In the genomic region with DNA sequence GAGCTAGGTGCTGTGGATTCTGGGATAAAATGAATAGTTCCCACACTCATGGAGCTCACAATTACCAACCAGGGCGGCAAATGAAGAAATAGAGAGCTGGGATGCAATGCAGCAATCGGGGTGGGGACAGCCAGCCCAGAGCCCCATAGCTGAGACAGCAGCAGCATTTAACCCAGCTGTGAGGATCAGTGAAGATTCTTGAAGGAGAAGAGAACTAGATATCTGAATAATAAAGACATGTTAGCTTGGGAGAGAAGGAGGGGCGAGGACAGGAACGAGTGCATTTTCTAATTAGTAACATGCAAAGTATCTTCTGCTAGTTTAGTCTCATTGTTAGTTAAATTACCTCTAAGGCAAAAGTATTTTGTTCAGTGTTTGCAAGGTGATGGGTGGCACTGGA, we compare ENCODE assay signal across 21 cellular contexts.
"Had no signal": no experiment of that assay in that cellular context is flagged by ENCODE, and none has a peak within 500 bp of the region (broad histone marks: within the 10 kb centered on the region; RNA-seq: fewer than 3 reads in every experiment).

No MANE protein-coding gene starts in this region.

- H3K27ac ChIP-seq: brain microvascular endothelial cell, colonic mucosa, gastrocnemius medialis, left lung, tibial nerve had no signal

- H3K9me3 ChIP-seq: colonic mucosa, gastrocnemius medialis, left lung, tibial nerve had no signal

- H3K4me1 ChIP-seq: colonic mucosa, gastrocnemius medialis, left lung, tibial nerve had no signal

- DNase-seq: activated CD4-positive, alpha-beta T cell treated with anti-CD3 and anti-CD28 coated beads, Interleukin-2, amount 10 ng/mL, durations not matched to agents 7 days and 5 days; activated CD8-positive, alpha-beta memory T cell treated with anti-CD3 and anti-CD28 coated beads, Interleukin-2, amount 50 U/mL, for 4 hours; activated effector memory CD4-positive, alpha-beta T cell treated with Interleukin-2 at 50 U/mL for 16 hours; activated naive CD4-positive, alpha-beta T cell treated with anti-CD3 and anti-CD28 coated beads, Interleukin-2, amount 10 ng/mL, durations not matched to agents 7 days and 5 days; activated naive CD8-positive, alpha-beta T cell treated with anti-CD3 and anti-CD28 coated beads, Interleukin-2, amount 50 U/mL, for 24 hours; activated T-cell treated with anti-CD3 and anti-CD28 coated beads, Interleukin-2, amount 50 U/mL, for 48 hours; aorta; brain microvascular endothelial cell; central memory CD4-positive, alpha-beta T cell; colonic mucosa; gastrocnemius medialis; head of caudate nucleus; left lung; mammary epithelial cell; midbrain; occipital lobe; stimulated activated CD4-positive, alpha-beta T cell treated with anti-CD3 and anti-CD28 coated beads, Interleukin-2, amount 100 ng/mL, for 24 hours; stimulated activated naive CD8-positive, alpha-beta T cell treated with anti-CD3 and anti-CD28 coated beads, Interleukin-15, Interleukin-2, amounts not matched to agents 100 U/mL and 50 U/mL, for 24 hours; T1000 had no signal

- H3K36me3 ChIP-seq: brain microvascular endothelial cell, colonic mucosa, gastrocnemius medialis, left lung, tibial nerve had no signal

- H3K4me3 ChIP-seq: colonic mucosa, gastrocnemius medialis, left lung, tibial nerve had no signal

- ATAC-seq: activated CD4-positive, CD25-positive, alpha-beta regulatory T cell treated with anti-CD3 and anti-CD28 coated beads, Interleukin-2, amount 50 U/mL, for 24 hours; activated naive CD8-positive, alpha-beta T cell treated with anti-CD3 and anti-CD28 coated beads, Interleukin-2, amount 50 U/mL, for 24 hours; gastrocnemius medialis; left lung; stimulated activated naive CD8-positive, alpha-beta T cell treated with anti-CD3 and anti-CD28 coated beads, Interleukin-15, Interleukin-2, amounts not matched to agents 100 U/mL and 50 U/mL, for 24 hours had no signal

- H3K27me3 ChIP-seq: brain microvascular endothelial cell, colonic mucosa, gastrocnemius medialis, left lung, tibial nerve had no signal
